Comparison of ENCODE assay signal across 10 cellular contexts in genomic region chr15:63763476-63764123, GRCh38.
DNase-seq lines count a peak whose midpoint lies in the region; ATAC-seq, FAIRE-seq and TF ChIP-seq lines count a peak whose summit lies in the region.
"Had no signal": no experiment of that assay in that cellular context is flagged by ENCODE, and none has a peak within 500 bp of the region (broad histone marks: within the 10 kb centered on the region; RNA-seq: fewer than 3 reads in every experiment).

No MANE protein-coding gene starts in this region.

- no peaks in the 10 kb centered on the region for H3K27me3 Mint-ChIP-seq in activated CD8-positive, alpha-beta memory T cell treated with anti-CD3 and anti-CD28 coated beads, Interleukin-2, amount 10 ng/mL, durations not matched to agents 7 days and 5 days

- no peak for TF ChIP-seq RAD21 in GM12878 (IDR thresholded peaks at IDR 0.05; ENCODE audit: insufficient read depth, low read depth, low read length)

- no peak for DNase-seq in activated CD8-positive, alpha-beta memory T cell treated with anti-CD3 and anti-CD28 coated beads, Interleukin-2, amount 10 ng/mL, durations not matched to agents 7 days and 5 days
- DNase-seq in activated CD8-positive, alpha-beta memory T cell treated with anti-CD3 and anti-CD28 coated beads for 24 hours: no peak
- DNase-seq in HT1080 (ENCODE audit: low read depth): peak; percentile 70
- DNase-seq in GM12878 (ENCODE audit: low read depth, low spot score): peak; percentile 26
- DNase-seq in small intestine: peak; percentile 36
- DNase-seq: hippocampal formation, nucleus accumbens had no signal

- H3K27me3 ChIP-seq in GM12878 (replicated peaks in 1 of 2; ENCODE audit: control insufficient read depth in 2 of 2, insufficient read depth in 2 of 2, low read length in 1 of 2) (no peaks in the 10 kb centered on the region), small intestine (ENCODE audit: control insufficient read depth in 2 of 2, insufficient read depth in 2 of 2, low read length in 2 of 2) (no peaks in the 10 kb centered on the region)

- POLR2A ChIA-PET in GM12878 (lab: Charles Lee): interaction anchor here (0.5 to 0.6 kb wide), 5 partner anchors 24 to 1753 kb away, joined by 3 to 6 read pairs (median 3); no protein-coding TSS in a partner anchor

- intact Hi-C loops in GM12878 (cut with micrococcal nuclease; ENCODE audit: unreplicated experiment): no loop called here

- H3K4me3 ChIP-seq in GM12878 (no peak overlapping the region), small intestine (ENCODE audit: low read depth in 1 of 2, low read length in 2 of 2) (no peak overlapping the region)

- TF ChIP-seq CTCF in GM12878 (IDR thresholded peaks at IDR 0.05 in 2 of 3, conservative IDR thresholded peaks at IDR 0.05 in 1 of 3; ENCODE audit: control insufficient read depth in 2 of 3, extremely low read depth in 1 of 3, insufficient read depth in 1 of 3, low read depth in 3 of 3, low read length in 3 of 3): no peak

- peaks cover 46% of the 10 kb centered on the region for H3K4me1 Mint-ChIP-seq in activated CD8-positive, alpha-beta memory T cell treated with anti-CD3 and anti-CD28 coated beads, Interleukin-2, amount 10 ng/mL, durations not matched to agents 7 days and 5 days

- H3K4me2 ChIP-seq in GM12878 (ENCODE audit: control insufficient read depth, insufficient read depth): peak overlapping the region; percentile 35; the same call in 1 of the 2 replicates

- H3K27ac Mint-ChIP-seq in activated CD8-positive, alpha-beta memory T cell treated with anti-CD3 and anti-CD28 coated beads, Interleukin-2, amount 10 ng/mL, durations not matched to agents 7 days and 5 days: peak overlapping the region; percentile 64

- FAIRE-seq in GM12878 (lab: Jason Lieb, UNC): no peak
- no peak for FAIRE-seq in small intestine (lab: Jason Lieb, UNC)

- in situ Hi-C loops in GM12878 (cut with MboI): no loop called here

- SMC1A ChIA-PET in GM12878 (lab: Charles Lee; ENCODE audit: uncharacterized antibody, unreplicated experiment): interaction anchor here (0.7 to 6.3 kb wide), 5 partner anchors 9 to 134 kb away, joined by 3 to 61 read pairs (median 5); no protein-coding TSS in a partner anchor

- H3K4me3 Mint-ChIP-seq in activated CD8-positive, alpha-beta memory T cell treated with anti-CD3 and anti-CD28 coated beads, Interleukin-2, amount 10 ng/mL, durations not matched to agents 7 days and 5 days: peak overlapping the region; percentile 34

- peaks cover 34% of the 10 kb centered on the region for H3K79me2 ChIP-seq in GM12878 (ENCODE audit: control insufficient read depth, insufficient read depth, low read length)

- H3K4me1 ChIP-seq in GM12878 (ENCODE audit: control insufficient read depth, insufficient read depth, low read length) (peaks cover 10% of the 10 kb centered on the region; the same call in 1 of the 2 replicates), small intestine (ENCODE audit: control insufficient read depth in 2 of 2, insufficient read depth in 1 of 2, low read depth in 1 of 2, low read length in 1 of 2) (peaks cover 2 to 12% of the 10 kb centered on the region in 2 donors)

- BruUV-seq in GM12878 (replicated peaks; lab: Mats Ljungman, UMichigan): no TSS peak

- RAD21 ChIA-PET in GM12878 (lab: Charles Lee; ENCODE audit: unreplicated experiment): interaction anchor here (0.8 to 2.7 kb wide), 4 partner anchors 10 to 247 kb away, joined by 3 to 17 read pairs (median 8); no protein-coding TSS in a partner anchor

- peaks cover 20% of the 10 kb centered on the region for H3K36me3 Mint-ChIP-seq in activated CD8-positive, alpha-beta memory T cell treated with anti-CD3 and anti-CD28 coated beads, Interleukin-2, amount 10 ng/mL, durations not matched to agents 7 days and 5 days

- H3K9me3 ChIP-seq in GM12878 (replicated peaks; ENCODE audit: control insufficient read depth, insufficient read depth, low read length) (no peaks in the 10 kb centered on the region), small intestine (ENCODE audit: control insufficient read depth, low read depth) (no peaks in the 10 kb centered on the region)

- H4K20me1 ChIP-seq in GM12878 (ENCODE audit: control insufficient read depth, insufficient read depth): no peaks in the 10 kb centered on the region

- no peak overlapping the region for H2AFZ ChIP-seq in GM12878 (ENCODE audit: control insufficient read depth, low read depth, low read length)

- CTCF ChIA-PET in activated CD8-positive, alpha-beta memory T cell treated with anti-CD3 and anti-CD28 coated beads, Interleukin-2, amount 10 ng/mL, durations not matched to agents 7 days and 5 days (lab: Charles Lee): interaction anchor here (1.0 to 2.7 kb wide), 4 partner anchors 11 to 304 kb away, joined by 3 to 12 read pairs (median 8); no protein-coding TSS in a partner anchor
- CTCF ChIA-PET in GM12878 (lab: Yijun Ruan, JAX): interaction anchor here (0.7 to 2.2 kb wide), 6 partner anchors 10 to 304 kb away, joined by 3 to 7 read pairs (median 4); no protein-coding TSS in a partner anchor

- peak overlapping the region; percentile 34; the same call in 1 of the 2 replicates for H3K27ac ChIP-seq in GM12878 (ENCODE audit: control insufficient read depth, insufficient read depth)
- no peak overlapping the region for H3K27ac ChIP-seq in small intestine (ENCODE audit: low read depth in 1 of 2, low read length in 1 of 2)

- H3K36me3 ChIP-seq in GM12878 (ENCODE audit: control insufficient read depth in 2 of 2, insufficient read depth in 2 of 2, low read length in 1 of 2) (peaks cover 0 to 3% of the 10 kb centered on the region in 2 experiments; a peak in 3 of 4 replicates), small intestine (ENCODE audit: control insufficient read depth in 2 of 2, insufficient read depth in 2 of 2, low read length in 2 of 2) (peaks cover 0 to 2% of the 10 kb centered on the region in 2 donors)

- peak; percentile 98 for ATAC-seq in activated CD8-positive, alpha-beta memory T cell treated with anti-CD3 and anti-CD28 coated beads, Interleukin-2, amount 10 ng/mL, durations not matched to agents 7 days and 5 days
- ATAC-seq in GM12878 (peak; percentile 88), GM21717 (IDR thresholded peaks at IDR 0.05; ENCODE audit: unreplicated experiment) (no peak), HG03175 (IDR thresholded peaks at IDR 0.05; ENCODE audit: unreplicated experiment) (no peak), HG02588 (IDR thresholded peaks at IDR 0.05; ENCODE audit: unreplicated experiment) (no peak)

- TF ChIP-seq POLR2A in GM12878 (IDR thresholded peaks at IDR 0.05; ENCODE audit: low read depth, low read length): no peak

- no peaks in the 10 kb centered on the region for H3K9me3 Mint-ChIP-seq in activated CD8-positive, alpha-beta memory T cell treated with anti-CD3 and anti-CD28 coated beads, Interleukin-2, amount 10 ng/mL, durations not matched to agents 7 days and 5 days (ENCODE audit: low read depth)

- no peak for TF ChIP-seq EP300 in GM12878 (IDR thresholded peaks at IDR 0.05; ENCODE audit: borderline replicate concordance in 1 of 2, control insufficient read depth in 1 of 2, low read depth in 2 of 2, low read length in 2 of 2)

- 100% methylated on average over 3 of the region's 3 CpGs for WGBS in GM12878 (ENCODE audit: insufficient coverage, insufficient replicate concordance, low lambda C conversion rate, missing lambda C conversion rate)
- WGBS in small intestine, 3 donors: 88 to 95% (median 91%) methylated on average over 3 of the region's 3 CpGs

- no peak overlapping the region for H3K9ac ChIP-seq in GM12878 (ENCODE audit: control insufficient read depth, insufficient read depth, low read length)

TF ChIP-seq in GM12878, 131 proteins besides CTCF, POLR2A, EP300 and RAD21:
- TF ChIP-seq SPI1 (IDR thresholded peaks at IDR 0.05; ENCODE audit: borderline replicate concordance, insufficient read depth, low read depth, low read length) (peak; percentile 81; the same call in 1 of the 2 replicates), ATF7 (IDR thresholded peaks at IDR 0.05; ENCODE audit: low read depth) (peak; percentile 19; the same call in 1 of the 2 replicates), JUNB (IDR thresholded peaks at IDR 0.05) (peak; percentile 35), FOS (IDR thresholded peaks at IDR 0.05; ENCODE audit: borderline replicate concordance, extremely low read depth, insufficient read length) (no peak), RUNX3 (IDR thresholded peaks at IDR 0.05; ENCODE audit: low read length) (peak; percentile 76), CREM (IDR thresholded peaks at IDR 0.05; ENCODE audit: low read depth) (no peak), ZNF384 (IDR thresholded peaks at IDR 0.05; ENCODE audit: borderline replicate concordance, low read depth, low read length) (peak; percentile 41; the same call in 1 of the 2 replicates), NFIC (IDR thresholded peaks at IDR 0.05; ENCODE audit: low read depth, low read length) (peak; percentile 47)

Comparison
In these comparisons a context has a peak if more than half of its experiments do, and no peak if none do; other contexts are left out.
1. ATAC-seq: peak in activated CD8-positive, alpha-beta memory T cell treated with anti-CD3 and anti-CD28 coated beads, Interleukin-2, amount 10 ng/mL, durations not matched to agents 7 days and 5 days (single experiment) and GM12878 (single experiment); none in GM21717 (single experiment), HG03175 (single experiment) and HG02588 (single experiment).
2. DNase-seq: peak in HT1080 (single experiment), GM12878 (single experiment) and small intestine (single experiment); none in activated CD8-positive, alpha-beta memory T cell treated with anti-CD3 and anti-CD28 coated beads, Interleukin-2, amount 10 ng/mL, durations not matched to agents 7 days and 5 days (single experiment) and activated CD8-positive, alpha-beta memory T cell treated with anti-CD3 and anti-CD28 coated beads for 24 hours (single experiment).